1 cellular context compared by ENCODE assay signal in the genomic region with DNA sequence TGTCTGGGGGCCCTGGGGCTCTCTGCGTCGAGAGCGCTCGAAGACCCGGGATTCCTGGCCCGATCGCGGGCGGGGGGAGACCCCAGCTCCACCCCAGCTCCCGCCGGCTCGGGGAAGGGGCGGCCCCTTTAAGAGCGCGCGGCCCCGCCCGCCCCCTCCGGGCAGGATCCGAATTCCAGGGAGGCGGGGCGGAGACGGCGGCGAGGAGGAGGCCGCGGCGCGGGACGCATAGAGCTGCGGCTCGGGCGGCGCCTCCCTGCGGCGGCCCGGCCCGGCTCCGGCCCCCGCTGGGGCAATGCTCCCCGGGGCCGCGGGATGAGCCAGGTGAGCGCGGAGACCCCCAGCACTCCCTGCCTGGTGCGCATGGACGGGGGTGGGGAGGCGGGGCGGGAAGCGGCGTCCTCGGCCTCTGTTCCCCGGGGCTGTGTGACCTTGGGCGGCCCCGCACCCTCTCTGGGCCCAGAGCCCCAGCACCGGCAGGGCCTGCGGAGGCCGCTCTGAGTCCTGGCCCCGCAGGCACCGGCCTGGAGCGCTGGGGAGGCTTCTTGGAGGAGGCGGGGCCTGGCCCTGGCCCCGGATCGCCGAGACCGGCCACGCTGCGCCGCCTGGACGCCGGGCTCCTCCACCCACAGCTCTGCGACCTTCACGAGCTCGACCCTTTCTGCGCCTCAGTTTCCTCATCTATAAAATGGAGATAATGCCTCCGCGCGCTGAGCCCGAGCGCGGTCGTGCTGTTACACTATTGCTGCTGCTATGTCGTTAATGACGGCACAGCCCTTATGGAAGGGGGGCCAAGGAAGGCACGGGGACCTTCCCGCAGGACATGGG.
TF ChIP-seq lines count a peak whose summit lies in the region.

No MANE protein-coding gene starts in this region.

TF ChIP-seq in K562, 482 proteins besides CTCF, POLR2A, EP300 and RAD21 (continued from another document):
- TF ChIP-seq, protein P1, sequence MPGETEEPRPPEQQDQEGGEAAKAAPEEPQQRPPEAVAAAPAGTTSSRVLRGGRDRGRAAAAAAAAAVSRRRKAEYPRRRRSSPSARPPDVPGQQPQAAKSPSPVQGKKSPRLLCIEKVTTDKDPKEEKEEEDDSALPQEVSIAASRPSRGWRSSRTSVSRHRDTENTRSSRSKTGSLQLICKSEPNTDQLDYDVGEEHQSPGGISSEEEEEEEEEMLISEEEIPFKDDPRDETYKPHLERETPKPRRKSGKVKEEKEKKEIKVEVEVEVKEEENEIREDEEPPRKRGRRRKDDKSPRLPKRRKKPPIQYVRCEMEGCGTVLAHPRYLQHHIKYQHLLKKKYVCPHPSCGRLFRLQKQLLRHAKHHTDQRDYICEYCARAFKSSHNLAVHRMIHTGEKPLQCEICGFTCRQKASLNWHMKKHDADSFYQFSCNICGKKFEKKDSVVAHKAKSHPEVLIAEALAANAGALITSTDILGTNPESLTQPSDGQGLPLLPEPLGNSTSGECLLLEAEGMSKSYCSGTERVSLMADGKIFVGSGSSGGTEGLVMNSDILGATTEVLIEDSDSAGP (CRISPR knock-in tag; IDR thresholded peaks at IDR 0.05): peak; percentile 94
- no peak for TF ChIP-seq NR2C2 (CRISPR knock-in tag; IDR thresholded peaks at IDR 0.05)
- 0 out of 2 replicates have a peak, but pooled peaks have one; percentile 31 for TF ChIP-seq NR2C2 (tag; IDR thresholded peaks at IDR 0.05)
- TF ChIP-seq ZNF398 (CRISPR knock-in tag; IDR thresholded peaks at IDR 0.05): no peak
- TF ChIP-seq EGR1 (conservative IDR thresholded peaks at IDR 0.05): 0 out of 2 replicates have a peak, but pooled peaks have one; percentile 12
- TF ChIP-seq ZBTB49 (CRISPR knock-in tag; IDR thresholded peaks at IDR 0.05; ENCODE audit: borderline replicate concordance): no peak
- TF ChIP-seq TEAD1 (CRISPR knock-in tag; IDR thresholded peaks at IDR 0.05): peak in 1 of 2 experiments; percentile 94; a peak in 2 of 4 replicates
- no peak for TF ChIP-seq SP2 (IDR thresholded peaks at IDR 0.05; ENCODE audit: extremely low read depth, low read depth, low read length, poor library complexity, severe bottlenecking)
- no peak for TF ChIP-seq HNRNPL (IDR thresholded peaks at IDR 0.05; ENCODE audit: low read depth, low read length)
- peak; percentile 80 for TF ChIP-seq SMARCA5 (IDR thresholded peaks at IDR 0.05)
- TF ChIP-seq, protein P2, sequence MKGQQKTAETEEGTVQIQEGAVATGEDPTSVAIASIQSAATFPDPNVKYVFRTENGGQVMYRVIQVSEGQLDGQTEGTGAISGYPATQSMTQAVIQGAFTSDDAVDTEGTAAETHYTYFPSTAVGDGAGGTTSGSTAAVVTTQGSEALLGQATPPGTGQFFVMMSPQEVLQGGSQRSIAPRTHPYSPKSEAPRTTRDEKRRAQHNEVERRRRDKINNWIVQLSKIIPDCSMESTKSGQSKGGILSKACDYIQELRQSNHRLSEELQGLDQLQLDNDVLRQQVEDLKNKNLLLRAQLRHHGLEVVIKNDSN (CRISPR knock-in tag; IDR thresholded peaks at IDR 0.05): no peak
- TF ChIP-seq FIP1L1 (IDR thresholded peaks at IDR 0.05; ENCODE audit: low read depth, low read length, poor library complexity, severe bottlenecking): peak; percentile 24
